ENCODE assay signal across 1 cellular context in genomic region chr1:161165742-161166668, GRCh38.
TF ChIP-seq lines count a peak whose summit lies in the region.

TSS of gene PPOX (plus strand) at chr1:161166426. CDS start at chr1:161166848, 422 bp downstream.

TF ChIP-seq in HepG2, 621 proteins besides CTCF, POLR2A, EP300 and RAD21 (continued from another document and continues in another):
- TF ChIP-seq, protein P1, sequence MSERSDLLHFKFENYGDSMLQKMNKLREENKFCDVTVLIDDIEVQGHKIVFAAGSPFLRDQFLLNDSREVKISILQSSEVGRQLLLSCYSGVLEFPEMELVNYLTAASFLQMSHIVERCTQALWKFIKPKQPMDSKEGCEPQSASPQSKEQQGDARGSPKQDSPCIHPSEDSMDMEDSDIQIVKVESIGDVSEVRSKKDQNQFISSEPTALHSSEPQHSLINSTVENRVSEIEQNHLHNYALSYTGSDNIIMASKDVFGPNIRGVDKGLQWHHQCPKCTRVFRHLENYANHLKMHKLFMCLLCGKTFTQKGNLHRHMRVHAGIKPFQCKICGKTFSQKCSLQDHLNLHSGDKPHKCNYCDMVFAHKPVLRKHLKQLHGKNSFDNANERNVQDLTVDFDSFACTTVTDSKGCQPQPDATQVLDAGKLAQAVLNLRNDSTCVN (CRISPR knock-in tag; IDR thresholded peaks at IDR 0.05; ENCODE audit: borderline replicate concordance) = no peak; the same call in 1 of the 2 replicates
- TF ChIP-seq ZNF337 (CRISPR knock-in tag; IDR thresholded peaks at IDR 0.05; ENCODE audit: borderline replicate concordance, low read depth) (no peak), THYN1 (CRISPR knock-in tag; IDR thresholded peaks at IDR 0.05; ENCODE audit: borderline replicate concordance, low read depth) (no peak), ZSCAN21 (CRISPR knock-in tag; IDR thresholded peaks at IDR 0.05; ENCODE audit: borderline replicate concordance) (0 out of 2 replicates have a peak, but pooled peaks have one; percentile 58), NFE2 (CRISPR knock-in tag; IDR thresholded peaks at IDR 0.05) (no peak), ZNF121 (CRISPR knock-in tag; IDR thresholded peaks at IDR 0.05) (no peak), ZNF501 (CRISPR knock-in tag; IDR thresholded peaks at IDR 0.05) (0 out of 2 replicates have a peak, but pooled peaks have one; percentile 70), HDAC2 (CRISPR knock-in tag; IDR thresholded peaks at IDR 0.05) (peak; percentile 48; the same call in 1 of the 2 replicates), CBFB (CRISPR knock-in tag; IDR thresholded peaks at IDR 0.05) (no peak), NCOA1 (CRISPR knock-in tag; IDR thresholded peaks at IDR 0.05) (no peak), ZNF20 (CRISPR knock-in tag; IDR thresholded peaks at IDR 0.05) (no peak), ZNF782 (CRISPR knock-in tag; IDR thresholded peaks at IDR 0.05; ENCODE audit: borderline replicate concordance) (no peak), ZNF772 (CRISPR knock-in tag; IDR thresholded peaks at IDR 0.05) (no peak; the same call in 1 of the 2 replicates), ZMYM3 (CRISPR knock-in tag; IDR thresholded peaks at IDR 0.05) (no peak), ZNF30 (CRISPR knock-in tag; IDR thresholded peaks at IDR 0.05) (no peak), SNRNP70 (IDR thresholded peaks at IDR 0.05; ENCODE audit: low read depth, low read length) (no peak), ZNF878 (CRISPR knock-in tag; IDR thresholded peaks at IDR 0.05) (no peak), MTF2 (CRISPR knock-in tag; IDR thresholded peaks at IDR 0.05; ENCODE audit: borderline replicate concordance) (no peak), NR2F6 (IDR thresholded peaks at IDR 0.05) (no peak), NR2F6 (CRISPR knock-in tag; IDR thresholded peaks at IDR 0.05) (no peak; the same call in 1 of the 2 replicates), NFKB2 (CRISPR knock-in tag; IDR thresholded peaks at IDR 0.05; ENCODE audit: borderline replicate concordance) (peak; percentile 79; the same call in 1 of the 2 replicates), ZNF136 (CRISPR knock-in tag; IDR thresholded peaks at IDR 0.05; ENCODE audit: low read depth) (no peak), ZNF263 (CRISPR knock-in tag; IDR thresholded peaks at IDR 0.05) (no peak), SRSF9 (IDR thresholded peaks at IDR 0.05; ENCODE audit: borderline replicate concordance, insufficient read depth, low read depth, low read length, poor library complexity, severe bottlenecking) (no peak), MEF2D (CRISPR knock-in tag; IDR thresholded peaks at IDR 0.05) (no peak), ONECUT2 (CRISPR knock-in tag; IDR thresholded peaks at IDR 0.05) (no peak), MXD4 (CRISPR knock-in tag; IDR thresholded peaks at IDR 0.05) (peak; percentile 71; the same call in 1 of the 2 replicates), HES4 (CRISPR knock-in tag; IDR thresholded peaks at IDR 0.05; ENCODE audit: borderline replicate concordance) (0 out of 2 replicates have a peak, but pooled peaks have one; percentile 12), GABPB1 (CRISPR knock-in tag; IDR thresholded peaks at IDR 0.05) (peak; percentile 64), ZNF746 (CRISPR knock-in tag; IDR thresholded peaks at IDR 0.05) (0 out of 2 replicates have a peak, but pooled peaks have one; percentile 43), HOXA5 (CRISPR knock-in tag; IDR thresholded peaks at IDR 0.05) (peak; percentile 80), ZNF841 (CRISPR knock-in tag; IDR thresholded peaks at IDR 0.05; ENCODE audit: borderline replicate concordance) (no peak), FOXJ3 (CRISPR knock-in tag; IDR thresholded peaks at IDR 0.05; ENCODE audit: borderline replicate concordance) (0 out of 2 replicates have a peak, but pooled peaks have one; percentile 44), ZNF44 (CRISPR knock-in tag; IDR thresholded peaks at IDR 0.05) (peak; percentile 15; the same call in 1 of the 2 replicates), KDM4B (CRISPR knock-in tag; IDR thresholded peaks at IDR 0.05) (no peak), ATM (IDR thresholded peaks at IDR 0.05; ENCODE audit: borderline replicate concordance) (no peak), RBFOX2 (IDR thresholded peaks at IDR 0.05; ENCODE audit: low read depth, low read length) (peak; percentile 67), NR2F2 (IDR thresholded peaks at IDR 0.05; ENCODE audit: borderline replicate concordance, low read depth) (0 out of 2 replicates have a peak, but pooled peaks have one; percentile 6), HHEX (CRISPR knock-in tag; IDR thresholded peaks at IDR 0.05) (no peak), CHCHD3 (CRISPR knock-in tag; IDR thresholded peaks at IDR 0.05) (no peak), ZNF629 (CRISPR knock-in tag; conservative IDR thresholded peaks at IDR 0.05) (no peak), ZNF557 (CRISPR knock-in tag; IDR thresholded peaks at IDR 0.05) (no peak), ZNF83 (CRISPR knock-in tag; IDR thresholded peaks at IDR 0.05; ENCODE audit: borderline replicate concordance) (0 out of 2 replicates have a peak, but pooled peaks have one; percentile 61), ATF7 (IDR thresholded peaks at IDR 0.05) (no peak), ATF7 (CRISPR knock-in tag; IDR thresholded peaks at IDR 0.05) (no peak)
- TF ChIP-seq, protein P2, sequence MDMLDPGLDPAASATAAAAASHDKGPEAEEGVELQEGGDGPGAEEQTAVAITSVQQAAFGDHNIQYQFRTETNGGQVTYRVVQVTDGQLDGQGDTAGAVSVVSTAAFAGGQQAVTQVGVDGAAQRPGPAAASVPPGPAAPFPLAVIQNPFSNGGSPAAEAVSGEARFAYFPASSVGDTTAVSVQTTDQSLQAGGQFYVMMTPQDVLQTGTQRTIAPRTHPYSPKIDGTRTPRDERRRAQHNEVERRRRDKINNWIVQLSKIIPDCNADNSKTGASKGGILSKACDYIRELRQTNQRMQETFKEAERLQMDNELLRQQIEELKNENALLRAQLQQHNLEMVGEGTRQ (IDR thresholded peaks at IDR 0.05; ENCODE audit: low read depth, low read length) = no peak
- TF ChIP-seq, protein P2 (CRISPR knock-in tag; IDR thresholded peaks at IDR 0.05; ENCODE audit: borderline replicate concordance) = peak; percentile 76; the same call in 1 of the 2 replicates
- TF ChIP-seq, protein P3, sequence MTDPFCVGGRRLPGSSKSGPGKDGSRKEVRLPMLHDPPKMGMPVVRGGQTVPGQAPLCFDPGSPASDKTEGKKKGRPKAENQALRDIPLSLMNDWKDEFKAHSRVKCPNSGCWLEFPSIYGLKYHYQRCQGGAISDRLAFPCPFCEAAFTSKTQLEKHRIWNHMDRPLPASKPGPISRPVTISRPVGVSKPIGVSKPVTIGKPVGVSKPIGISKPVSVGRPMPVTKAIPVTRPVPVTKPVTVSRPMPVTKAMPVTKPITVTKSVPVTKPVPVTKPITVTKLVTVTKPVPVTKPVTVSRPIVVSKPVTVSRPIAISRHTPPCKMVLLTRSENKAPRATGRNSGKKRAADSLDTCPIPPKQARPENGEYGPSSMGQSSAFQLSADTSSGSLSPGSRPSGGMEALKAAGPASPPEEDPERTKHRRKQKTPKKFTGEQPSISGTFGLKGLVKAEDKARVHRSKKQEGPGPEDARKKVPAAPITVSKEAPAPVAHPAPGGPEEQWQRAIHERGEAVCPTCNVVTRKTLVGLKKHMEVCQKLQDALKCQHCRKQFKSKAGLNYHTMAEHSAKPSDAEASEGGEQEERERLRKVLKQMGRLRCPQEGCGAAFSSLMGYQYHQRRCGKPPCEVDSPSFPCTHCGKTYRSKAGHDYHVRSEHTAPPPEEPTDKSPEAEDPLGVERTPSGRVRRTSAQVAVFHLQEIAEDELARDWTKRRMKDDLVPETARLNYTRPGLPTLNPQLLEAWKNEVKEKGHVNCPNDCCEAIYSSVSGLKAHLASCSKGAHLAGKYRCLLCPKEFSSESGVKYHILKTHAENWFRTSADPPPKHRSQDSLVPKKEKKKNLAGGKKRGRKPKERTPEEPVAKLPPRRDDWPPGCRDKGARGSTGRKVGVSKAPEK (CRISPR knock-in tag; IDR thresholded peaks at IDR 0.05; ENCODE audit: borderline replicate concordance) = no peak
- TF ChIP-seq, protein P4, sequence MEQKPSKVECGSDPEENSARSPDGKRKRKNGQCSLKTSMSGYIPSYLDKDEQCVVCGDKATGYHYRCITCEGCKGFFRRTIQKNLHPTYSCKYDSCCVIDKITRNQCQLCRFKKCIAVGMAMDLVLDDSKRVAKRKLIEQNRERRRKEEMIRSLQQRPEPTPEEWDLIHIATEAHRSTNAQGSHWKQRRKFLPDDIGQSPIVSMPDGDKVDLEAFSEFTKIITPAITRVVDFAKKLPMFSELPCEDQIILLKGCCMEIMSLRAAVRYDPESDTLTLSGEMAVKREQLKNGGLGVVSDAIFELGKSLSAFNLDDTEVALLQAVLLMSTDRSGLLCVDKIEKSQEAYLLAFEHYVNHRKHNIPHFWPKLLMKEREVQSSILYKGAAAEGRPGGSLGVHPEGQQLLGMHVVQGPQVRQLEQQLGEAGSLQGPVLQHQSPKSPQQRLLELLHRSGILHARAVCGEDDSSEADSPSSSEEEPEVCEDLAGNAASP (CRISPR knock-in tag; IDR thresholded peaks at IDR 0.05; ENCODE audit: borderline replicate concordance) = no peak
- TF ChIP-seq, protein P5, sequence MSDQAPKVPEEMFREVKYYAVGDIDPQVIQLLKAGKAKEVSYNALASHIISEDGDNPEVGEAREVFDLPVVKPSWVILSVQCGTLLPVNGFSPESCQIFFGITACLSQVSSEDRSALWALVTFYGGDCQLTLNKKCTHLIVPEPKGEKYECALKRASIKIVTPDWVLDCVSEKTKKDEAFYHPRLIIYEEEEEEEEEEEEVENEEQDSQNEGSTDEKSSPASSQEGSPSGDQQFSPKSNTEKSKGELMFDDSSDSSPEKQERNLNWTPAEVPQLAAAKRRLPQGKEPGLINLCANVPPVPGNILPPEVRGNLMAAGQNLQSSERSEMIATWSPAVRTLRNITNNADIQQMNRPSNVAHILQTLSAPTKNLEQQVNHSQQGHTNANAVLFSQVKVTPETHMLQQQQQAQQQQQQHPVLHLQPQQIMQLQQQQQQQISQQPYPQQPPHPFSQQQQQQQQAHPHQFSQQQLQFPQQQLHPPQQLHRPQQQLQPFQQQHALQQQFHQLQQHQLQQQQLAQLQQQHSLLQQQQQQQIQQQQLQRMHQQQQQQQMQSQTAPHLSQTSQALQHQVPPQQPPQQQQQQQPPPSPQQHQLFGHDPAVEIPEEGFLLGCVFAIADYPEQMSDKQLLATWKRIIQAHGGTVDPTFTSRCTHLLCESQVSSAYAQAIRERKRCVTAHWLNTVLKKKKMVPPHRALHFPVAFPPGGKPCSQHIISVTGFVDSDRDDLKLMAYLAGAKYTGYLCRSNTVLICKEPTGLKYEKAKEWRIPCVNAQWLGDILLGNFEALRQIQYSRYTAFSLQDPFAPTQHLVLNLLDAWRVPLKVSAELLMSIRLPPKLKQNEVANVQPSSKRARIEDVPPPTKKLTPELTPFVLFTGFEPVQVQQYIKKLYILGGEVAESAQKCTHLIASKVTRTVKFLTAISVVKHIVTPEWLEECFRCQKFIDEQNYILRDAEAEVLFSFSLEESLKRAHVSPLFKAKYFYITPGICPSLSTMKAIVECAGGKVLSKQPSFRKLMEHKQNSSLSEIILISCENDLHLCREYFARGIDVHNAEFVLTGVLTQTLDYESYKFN (CRISPR knock-in tag; conservative IDR thresholded peaks at IDR 0.05) = peak; percentile 43
- TF ChIP-seq, protein P6, sequence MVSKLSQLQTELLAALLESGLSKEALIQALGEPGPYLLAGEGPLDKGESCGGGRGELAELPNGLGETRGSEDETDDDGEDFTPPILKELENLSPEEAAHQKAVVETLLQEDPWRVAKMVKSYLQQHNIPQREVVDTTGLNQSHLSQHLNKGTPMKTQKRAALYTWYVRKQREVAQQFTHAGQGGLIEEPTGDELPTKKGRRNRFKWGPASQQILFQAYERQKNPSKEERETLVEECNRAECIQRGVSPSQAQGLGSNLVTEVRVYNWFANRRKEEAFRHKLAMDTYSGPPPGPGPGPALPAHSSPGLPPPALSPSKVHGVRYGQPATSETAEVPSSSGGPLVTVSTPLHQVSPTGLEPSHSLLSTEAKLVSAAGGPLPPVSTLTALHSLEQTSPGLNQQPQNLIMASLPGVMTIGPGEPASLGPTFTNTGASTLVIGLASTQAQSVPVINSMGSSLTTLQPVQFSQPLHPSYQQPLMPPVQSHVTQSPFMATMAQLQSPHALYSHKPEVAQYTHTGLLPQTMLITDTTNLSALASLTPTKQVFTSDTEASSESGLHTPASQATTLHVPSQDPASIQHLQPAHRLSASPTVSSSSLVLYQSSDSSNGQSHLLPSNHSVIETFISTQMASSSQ (IDR thresholded peaks at IDR 0.05; ENCODE audit: low read depth) = no peak
- TF ChIP-seq, protein P6 (CRISPR knock-in tag; IDR thresholded peaks at IDR 0.05; ENCODE audit: borderline replicate concordance) = no peak; the same call in 1 of the 2 replicates
- TF ChIP-seq, protein P7, sequence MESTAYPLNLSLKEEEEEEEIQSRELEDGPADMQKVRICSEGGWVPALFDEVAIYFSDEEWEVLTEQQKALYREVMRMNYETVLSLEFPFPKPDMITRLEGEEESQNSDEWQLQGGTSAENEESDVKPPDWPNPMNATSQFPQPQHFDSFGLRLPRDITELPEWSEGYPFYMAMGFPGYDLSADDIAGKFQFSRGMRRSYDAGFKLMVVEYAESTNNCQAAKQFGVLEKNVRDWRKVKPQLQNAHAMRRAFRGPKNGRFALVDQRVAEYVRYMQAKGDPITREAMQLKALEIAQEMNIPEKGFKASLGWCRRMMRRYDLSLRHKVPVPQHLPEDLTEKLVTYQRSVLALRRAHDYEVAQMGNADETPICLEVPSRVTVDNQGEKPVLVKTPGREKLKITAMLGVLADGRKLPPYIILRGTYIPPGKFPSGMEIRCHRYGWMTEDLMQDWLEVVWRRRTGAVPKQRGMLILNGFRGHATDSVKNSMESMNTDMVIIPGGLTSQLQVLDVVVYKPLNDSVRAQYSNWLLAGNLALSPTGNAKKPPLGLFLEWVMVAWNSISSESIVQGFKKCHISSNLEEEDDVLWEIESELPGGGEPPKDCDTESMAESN (CRISPR knock-in tag; conservative IDR thresholded peaks at IDR 0.05) = 0 out of 2 replicates have a peak, but pooled peaks have one; percentile 16
- TF ChIP-seq, protein P8, sequence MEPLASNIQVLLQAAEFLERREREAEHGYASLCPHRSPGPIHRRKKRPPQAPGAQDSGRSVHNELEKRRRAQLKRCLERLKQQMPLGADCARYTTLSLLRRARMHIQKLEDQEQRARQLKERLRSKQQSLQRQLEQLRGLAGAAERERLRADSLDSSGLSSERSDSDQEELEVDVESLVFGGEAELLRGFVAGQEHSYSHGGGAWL (CRISPR knock-in tag; IDR thresholded peaks at IDR 0.05) = peak; percentile 55; the same call in 1 of the 2 replicates
